Comparison of ENCODE assay signal across 15 cellular contexts in genomic region chr3:160827516-160827915, GRCh38.
DNase-seq lines count a peak whose midpoint lies in the region; ATAC-seq and TF ChIP-seq lines count a peak whose summit lies in the region.
"Had no signal": no experiment of that assay in that cellular context is flagged by ENCODE, and none has a peak within 500 bp of the region (broad histone marks: within the 10 kb centered on the region; RNA-seq: fewer than 3 reads in every experiment).

No MANE protein-coding gene starts in this region.

- H3K4me1 ChIP-seq in breast epithelium: no peaks in the 10 kb centered on the region
- H3K4me1 ChIP-seq: Caco-2 had no signal

- peaks cover 23% of the 10 kb centered on the region for H3K4me1 Mint-ChIP-seq in WTC11

- no peak for ATAC-seq in WTC11
- ATAC-seq in HG02759 (IDR thresholded peaks at IDR 0.05; ENCODE audit: unreplicated experiment): no peak

- DNase-seq in NCI-H82 (lab: John Stamatoyannopoulos, UW) (peak; percentile 82), NCI-H82 treated with DMSO at 0.1 percent for 48 hours (lab: John Stamatoyannopoulos, UW; ENCODE audit: unreplicated experiment) (peak; percentile 78), WTC11 (ENCODE audit: low spot score) (no peak), GM13976 (ENCODE audit: low spot score) (no peak), breast epithelium (ENCODE audit: low spot score in 2 of 2) (no peak)
- DNase-seq: C1 segment of cervical spinal cord; Caco-2; CD4-positive, alpha-beta memory T cell; DMS53; DMS79 treated with DMSO at 0.1 percent for 48 hours; GF-D8; GM23248; H7; HCEC 1CT had no signal

- in situ Hi-C loops in GM13976 (cut with MboI; ENCODE audit: low sequenced_read_pairs, unreplicated experiment): no loop called here

- H3K27ac ChIP-seq in breast epithelium: no peak overlapping the region
- H3K27ac ChIP-seq: GM23248 had no signal

- TF ChIP-seq POLR2A in breast epithelium (IDR thresholded peaks at IDR 0.05): no peak

- TF ChIP-seq CTCF in WTC11 (IDR thresholded peaks at IDR 0.05): no peak
- no peak for TF ChIP-seq CTCF in GM13976 (IDR thresholded peaks at IDR 0.05; ENCODE audit: borderline replicate concordance, control extremely low read depth, extremely low read depth, insufficient read depth, missing control alignments)
- TF ChIP-seq CTCF in breast epithelium (IDR thresholded peaks at IDR 0.05): no peak

- CTCF ChIA-PET in WTC11 (lab: Charles Lee): no interaction called here

- no peaks in the 10 kb centered on the region for H3K36me3 Mint-ChIP-seq in WTC11
- H3K36me3 Mint-ChIP-seq: CD4-positive, alpha-beta memory T cell had no signal

- intact Hi-C loops in breast epithelium (cut with DNase I; ENCODE audit: low total_unique reads): no loop called here

- H3K4me3 ChIP-seq in breast epithelium: no peak overlapping the region
- H3K4me3 ChIP-seq: GM23248 had no signal

- H3K9me3 ChIP-seq in breast epithelium: no peaks in the 10 kb centered on the region
- H3K9me3 ChIP-seq: Caco-2 had no signal

- H3K27me3 ChIP-seq in breast epithelium: no peaks in the 10 kb centered on the region

- H3K9me3 Mint-ChIP-seq in WTC11: peaks cover 5% of the 10 kb centered on the region; the same call in 1 of the 2 replicates

- POLR2A ChIA-PET in WTC11 (lab: Charles Lee): no interaction called here

- 0 out of 2 replicates have a peak overlapping the region, but pooled peaks have one; percentile 66 for H3K27ac Mint-ChIP-seq in WTC11
- H3K27ac Mint-ChIP-seq: CD4-positive, alpha-beta memory T cell had no signal

- H3K4me3 Mint-ChIP-seq in WTC11: no peak overlapping the region
- H3K4me3 Mint-ChIP-seq: CD4-positive, alpha-beta memory T cell had no signal

- no peaks in the 10 kb centered on the region for H3K36me3 ChIP-seq in breast epithelium

- H3K27me3 Mint-ChIP-seq in WTC11 (ENCODE audit: low read depth): no peaks in the 10 kb centered on the region
- H3K27me3 Mint-ChIP-seq: CD4-positive, alpha-beta memory T cell had no signal

TF ChIP-seq in WTC11, 78 proteins besides CTCF, POLR2A, EP300 and RAD21:
- TF ChIP-seq SMAD4 (CRISPR knock-in tag; IDR thresholded peaks at IDR 0.05) (no peak), RORB (CRISPR knock-in tag; IDR thresholded peaks at IDR 0.05) (no peak), SOX15 (CRISPR knock-in tag; IDR thresholded peaks at IDR 0.05) (no peak), IRF2 (CRISPR knock-in tag; IDR thresholded peaks at IDR 0.05; ENCODE audit: borderline replicate concordance, low read depth) (no peak), JAZF1 (CRISPR knock-in tag; IDR thresholded peaks at IDR 0.05) (no peak), TEAD1 (CRISPR knock-in tag; IDR thresholded peaks at IDR 0.05) (no peak), FOXP1 (CRISPR knock-in tag; IDR thresholded peaks at IDR 0.05; ENCODE audit: borderline replicate concordance) (no peak), ZNF121 (CRISPR knock-in tag; IDR thresholded peaks at IDR 0.05) (no peak), SMAD3 (CRISPR knock-in tag; IDR thresholded peaks at IDR 0.05; ENCODE audit: borderline replicate concordance) (no peak), ARID4B (CRISPR knock-in tag; IDR thresholded peaks at IDR 0.05; ENCODE audit: borderline replicate concordance) (no peak), ATF3 (CRISPR knock-in tag; conservative IDR thresholded peaks at IDR 0.05) (no peak), MYBL2 (CRISPR knock-in tag; IDR thresholded peaks at IDR 0.05) (no peak), NFATC4 (CRISPR knock-in tag; IDR thresholded peaks at IDR 0.05) (no peak), USF1 (CRISPR knock-in tag; IDR thresholded peaks at IDR 0.05) (no peak), ZNF138 (CRISPR knock-in tag; conservative IDR thresholded peaks at IDR 0.05) (no peak)
- TF ChIP-seq, protein P1, sequence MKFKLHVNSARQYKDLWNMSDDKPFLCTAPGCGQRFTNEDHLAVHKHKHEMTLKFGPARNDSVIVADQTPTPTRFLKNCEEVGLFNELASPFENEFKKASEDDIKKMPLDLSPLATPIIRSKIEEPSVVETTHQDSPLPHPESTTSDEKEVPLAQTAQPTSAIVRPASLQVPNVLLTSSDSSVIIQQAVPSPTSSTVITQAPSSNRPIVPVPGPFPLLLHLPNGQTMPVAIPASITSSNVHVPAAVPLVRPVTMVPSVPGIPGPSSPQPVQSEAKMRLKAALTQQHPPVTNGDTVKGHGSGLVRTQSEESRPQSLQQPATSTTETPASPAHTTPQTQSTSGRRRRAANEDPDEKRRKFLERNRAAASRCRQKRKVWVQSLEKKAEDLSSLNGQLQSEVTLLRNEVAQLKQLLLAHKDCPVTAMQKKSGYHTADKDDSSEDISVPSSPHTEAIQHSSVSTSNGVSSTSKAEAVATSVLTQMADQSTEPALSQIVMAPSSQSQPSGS (CRISPR knock-in tag; IDR thresholded peaks at IDR 0.05; ENCODE audit: borderline replicate concordance, low read depth): no peak
- TF ChIP-seq, protein P2, sequence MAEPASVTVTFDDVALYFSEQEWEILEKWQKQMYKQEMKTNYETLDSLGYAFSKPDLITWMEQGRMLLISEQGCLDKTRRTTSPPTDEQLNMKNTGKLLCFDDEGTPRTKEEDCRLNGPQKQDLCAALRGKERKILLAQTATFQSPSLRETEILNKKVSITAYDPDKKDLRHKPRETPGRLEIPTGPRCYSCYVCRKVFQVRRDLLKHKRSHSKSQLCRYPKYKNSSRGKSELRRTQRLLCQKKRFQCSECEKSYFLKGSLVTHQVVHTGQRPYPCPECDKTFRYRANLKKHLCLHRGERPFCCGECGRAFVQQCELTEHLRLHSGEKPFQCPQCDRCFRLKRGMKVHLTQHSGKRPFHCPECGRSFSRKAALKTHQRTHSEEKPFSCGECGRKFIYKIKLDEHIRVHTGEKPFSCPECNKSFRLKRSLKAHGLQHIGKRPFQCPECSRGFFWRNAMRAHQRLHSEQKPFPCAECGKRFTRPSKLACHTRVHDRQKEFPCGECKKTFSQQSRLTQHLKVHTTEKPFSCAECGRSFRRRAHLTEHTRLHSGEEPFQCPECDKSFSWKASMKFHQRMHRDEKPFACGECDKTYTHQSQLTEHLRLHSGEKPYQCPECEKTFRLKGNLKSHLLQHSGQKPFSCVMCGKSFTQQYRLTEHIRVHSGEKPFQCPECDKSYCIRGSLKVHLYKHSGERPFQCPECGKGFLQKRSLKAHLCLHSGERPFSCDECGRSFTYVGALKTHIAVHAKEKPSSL (CRISPR knock-in tag; conservative IDR thresholded peaks at IDR 0.05): no peak
- TF ChIP-seq, protein P3, sequence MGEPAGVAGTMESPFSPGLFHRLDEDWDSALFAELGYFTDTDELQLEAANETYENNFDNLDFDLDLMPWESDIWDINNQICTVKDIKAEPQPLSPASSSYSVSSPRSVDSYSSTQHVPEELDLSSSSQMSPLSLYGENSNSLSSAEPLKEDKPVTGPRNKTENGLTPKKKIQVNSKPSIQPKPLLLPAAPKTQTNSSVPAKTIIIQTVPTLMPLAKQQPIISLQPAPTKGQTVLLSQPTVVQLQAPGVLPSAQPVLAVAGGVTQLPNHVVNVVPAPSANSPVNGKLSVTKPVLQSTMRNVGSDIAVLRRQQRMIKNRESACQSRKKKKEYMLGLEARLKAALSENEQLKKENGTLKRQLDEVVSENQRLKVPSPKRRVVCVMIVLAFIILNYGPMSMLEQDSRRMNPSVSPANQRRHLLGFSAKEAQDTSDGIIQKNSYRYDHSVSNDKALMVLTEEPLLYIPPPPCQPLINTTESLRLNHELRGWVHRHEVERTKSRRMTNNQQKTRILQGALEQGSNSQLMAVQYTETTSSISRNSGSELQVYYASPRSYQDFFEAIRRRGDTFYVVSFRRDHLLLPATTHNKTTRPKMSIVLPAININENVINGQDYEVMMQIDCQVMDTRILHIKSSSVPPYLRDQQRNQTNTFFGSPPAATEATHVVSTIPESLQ (CRISPR knock-in tag; IDR thresholded peaks at IDR 0.05): no peak

Comparison
In these comparisons a context has a peak if more than half of its experiments do, and no peak if none do; other contexts are left out.
1. DNase-seq: peak in NCI-H82 (single experiment) and NCI-H82 treated with DMSO at 0.1 percent for 48 hours (single experiment); none in WTC11 (single experiment), GM13976 (single experiment) and breast epithelium (0 of 2).